9 cellular contexts compared by ENCODE assay signal in genomic region chr6:73497915-73498314, GRCh38. TPM values are rescaled to one million over a fixed set of nuclear protein-coding genes. Genes with fewer than 3 reads are reported as not detected.
"Had no signal": no experiment of that assay in that cellular context is flagged by ENCODE, and none has a peak within 500 bp of the region (broad histone marks: within the 10 kb centered on the region; RNA-seq: fewer than 3 reads in every experiment).

No MANE protein-coding gene starts in this region.

- H3K9me3 ChIP-seq: HAP-1 had no signal

- H3K9ac ChIP-seq: GM23248 had no signal

- H3K27ac ChIP-seq: GM23248 had no signal

- H3K4me1 ChIP-seq: HAP-1 had no signal

- DNase-seq: GM23248, GOT3, H7, IMR-90, KBM-7 had no signal

- ATAC-seq: HCT116 had no signal

- H3K4me3 ChIP-seq: GM23248, HAP-1 had no signal

- H2AFZ ChIP-seq: GM23248 had no signal

- FAIRE-seq: HTR-8/SVneo had no signal

RNA-seq across cellular contexts. Expression of gene CGAS, which starts 45.8 kb away (rescaled TPM):
- total RNA-seq: H4 had no signal
